26 cellular contexts compared by ENCODE assay signal in genomic region chr6:158442309-158442705, GRCh38.
"Had no signal": no experiment of that assay in that cellular context is flagged by ENCODE, and none has a peak within 500 bp of the region (broad histone marks: within the 10 kb centered on the region; RNA-seq: fewer than 3 reads in every experiment).

No MANE protein-coding gene starts in this region.

- DNase-seq: activated CD4-positive, alpha-beta T cell treated with anti-CD3 and anti-CD28 coated beads for 48 hours; activated CD4-positive, alpha-beta T cell treated with anti-CD3 and anti-CD28 coated beads, Interleukin-2, amount 50 U/mL, for 4 hours; activated CD4-positive, CD25-positive, alpha-beta regulatory T cell treated with anti-CD3 and anti-CD28 coated beads, Interleukin-2, amount 50 U/mL, for 72 hours; activated CD8-positive, alpha-beta memory T cell treated with anti-CD3 and anti-CD28 coated beads, Interleukin-2, amount 50 U/mL, for 48 hours; activated CD8-positive, alpha-beta T cell treated with anti-CD3 and anti-CD28 coated beads, Interleukin-2, amount 10 ng/mL, durations not matched to agents 7 days and 5 days; activated effector memory CD4-positive, alpha-beta T cell treated with Interleukin-2 at 50 U/mL for 16 hours; activated naive CD4-positive, alpha-beta T cell; activated T-cell treated with anti-CD3 and anti-CD28 coated beads, Interleukin-2, amount 50 U/mL, for 24 hours; brain microvascular endothelial cell; MM.1S; NCI-H1105 treated with DMSO at 0.1 percent for 48 hours; NCI-H1436 treated with DMSO at 0.1 percent for 48 hours; NCI-H187; NCI-H2081; NCI-H510A treated with DMSO at 0.1 percent for 48 hours; NCI-H69; NK-92 treated with Interleukin-12 subunit alpha and Interleukin-12 subunit beta, amount 100 ng/mL, for 24 hours; OCI-M1; SHP77 treated with DMSO at 0.1 percent for 48 hours; T-helper 9 cell had no signal

- H3K4me3 Mint-ChIP-seq: activated CD8-positive, alpha-beta T cell treated with anti-CD3 and anti-CD28 coated beads, Interleukin-2, amount 10 ng/mL, durations not matched to agents 7 days and 5 days; activated naive CD8-positive, alpha-beta T cell; activated T-cell treated with anti-CD3 and anti-CD28 coated beads, Interleukin-2, amount 50 U/mL, for 24 hours; activated T-helper 1 cell treated with anti-CD3 and anti-CD28 coated beads, Interleukin-12 subunit alpha, Interleukin-12 subunit beta, Interleukin-2, Interleukin-4 antibody, amounts not matched to agents 30 ng/mL and 10 ng/mL and 1 ng/mL, durations not matched to agents 14 hours and 24 hours and 36 hours; T-helper 1 cell treated with Interleukin-12 subunit alpha and Interleukin-12 subunit beta and Interleukin-4 antibody, amounts not matched to agents 30 μg/mL and 1 μg/mL, for 36 hours; WTC11 had no signal

- H3K27me3 ChIP-seq: brain microvascular endothelial cell had no signal

- H3K27ac Mint-ChIP-seq: activated CD8-positive, alpha-beta T cell treated with anti-CD3 and anti-CD28 coated beads, Interleukin-2, amount 10 ng/mL, durations not matched to agents 7 days and 5 days; activated naive CD8-positive, alpha-beta T cell; activated T-cell treated with anti-CD3 and anti-CD28 coated beads, Interleukin-2, amount 50 U/mL, for 24 hours; activated T-helper 1 cell treated with anti-CD3 and anti-CD28 coated beads, Interleukin-12 subunit alpha, Interleukin-12 subunit beta, Interleukin-2, Interleukin-4 antibody, amounts not matched to agents 30 ng/mL and 10 ng/mL and 1 ng/mL, durations not matched to agents 14 hours and 24 hours and 36 hours; T-helper 1 cell treated with Interleukin-12 subunit alpha and Interleukin-12 subunit beta and Interleukin-4 antibody, amounts not matched to agents 30 μg/mL and 1 μg/mL, for 36 hours had no signal

- ATAC-seq: activated CD8-positive, alpha-beta T cell treated with anti-CD3 and anti-CD28 coated beads, Interleukin-2, amount 10 ng/mL, durations not matched to agents 7 days and 5 days; WTC11 had no signal

- H3K27me3 Mint-ChIP-seq: activated naive CD8-positive, alpha-beta T cell; activated T-cell treated with anti-CD3 and anti-CD28 coated beads, Interleukin-2, amount 50 U/mL, for 24 hours had no signal

- H3K9me3 Mint-ChIP-seq: activated T-cell treated with anti-CD3 and anti-CD28 coated beads, Interleukin-2, amount 50 U/mL, for 24 hours; activated T-helper 1 cell treated with anti-CD3 and anti-CD28 coated beads, Interleukin-12 subunit alpha, Interleukin-12 subunit beta, Interleukin-2, Interleukin-4 antibody, amounts not matched to agents 30 ng/mL and 10 ng/mL and 1 ng/mL, durations not matched to agents 14 hours and 24 hours and 36 hours; T-helper 1 cell treated with Interleukin-12 subunit alpha and Interleukin-12 subunit beta and Interleukin-4 antibody, amounts not matched to agents 30 μg/mL and 1 μg/mL, for 36 hours; WTC11 had no signal

- H3K36me3 Mint-ChIP-seq: WTC11 had no signal

- H3K27ac ChIP-seq: brain microvascular endothelial cell had no signal

- H3K4me1 Mint-ChIP-seq: WTC11 had no signal

- FAIRE-seq: astrocyte, RCC 7860 had no signal
